ENCODE assay signal across 1 cellular context in the genomic region with DNA sequence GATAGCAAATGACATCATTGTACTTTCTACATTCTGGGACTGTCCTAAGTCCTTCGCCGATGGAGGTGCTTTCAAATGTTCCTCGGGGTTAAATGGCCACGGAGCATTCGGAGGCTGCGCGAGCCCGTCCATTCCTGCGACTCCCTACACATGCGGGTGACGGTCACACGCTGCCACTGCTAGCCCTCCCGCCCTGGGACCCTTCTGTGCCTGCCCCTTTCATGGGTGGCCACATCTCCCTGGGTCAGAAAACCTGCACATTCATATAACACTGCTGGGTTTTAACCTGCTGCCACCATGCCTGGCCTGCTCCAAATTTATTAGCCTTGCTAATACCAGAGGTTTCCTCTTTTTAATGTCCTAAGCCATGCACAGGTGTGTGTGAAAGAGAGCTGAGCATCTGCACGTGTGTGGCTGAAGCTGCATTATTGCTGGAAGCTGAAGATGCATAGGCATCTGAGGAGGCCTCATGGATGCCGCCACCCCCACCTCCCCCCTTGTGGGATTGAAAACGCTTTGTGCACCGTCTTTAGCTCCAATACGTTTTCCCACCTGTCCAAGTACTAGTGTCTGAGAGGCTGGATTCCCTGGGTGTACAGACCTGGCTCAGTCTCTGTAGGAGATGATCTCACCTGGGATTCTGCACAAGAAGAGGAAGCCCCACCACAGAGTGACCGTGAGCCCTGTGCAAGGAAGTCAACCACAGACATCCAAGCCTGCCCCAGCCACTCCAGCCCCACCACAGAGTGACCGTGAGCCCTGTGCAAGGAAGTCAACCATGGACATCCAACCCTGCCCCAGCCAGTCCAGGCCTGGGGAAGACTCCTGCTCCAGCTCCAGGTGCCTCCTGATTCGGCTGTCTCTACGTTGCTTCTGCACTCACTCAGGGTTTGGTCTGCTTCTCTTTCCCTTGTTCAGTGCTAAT.
TF ChIP-seq lines count a peak whose summit lies in the region.

No MANE protein-coding gene starts in this region.

TF ChIP-seq in SK-N-SH, 30 proteins besides CTCF, POLR2A, EP300 and RAD21:
- TF ChIP-seq RXRA (IDR thresholded peaks at IDR 0.05; ENCODE audit: borderline replicate concordance, low read depth) (no peak), TEAD4 (IDR thresholded peaks at IDR 0.05; ENCODE audit: borderline replicate concordance, insufficient read depth) (no peak), POLR2AphosphoS5 (IDR thresholded peaks at IDR 0.05; ENCODE audit: low read depth, low read length) (no peak), JUND (IDR thresholded peaks at IDR 0.05) (no peak), MXI1 (IDR thresholded peaks at IDR 0.05; ENCODE audit: low read depth, low read length) (no peak), SMC3 (IDR thresholded peaks at IDR 0.05; ENCODE audit: low read depth, low read length) (no peak), ELF1 (IDR thresholded peaks at IDR 0.05) (no peak), RCOR1 (IDR thresholded peaks at IDR 0.05; ENCODE audit: low read length) (no peak), MAX (IDR thresholded peaks at IDR 0.05; ENCODE audit: low read depth) (no peak), FOXM1 (IDR thresholded peaks at IDR 0.05; ENCODE audit: low read depth) (no peak), EZH2phosphoT487 (IDR thresholded peaks at IDR 0.05; ENCODE audit: borderline replicate concordance, low read depth) (no peak), FOSL2 (IDR thresholded peaks at IDR 0.05; ENCODE audit: borderline replicate concordance, low read depth) (no peak), ZBTB33 (IDR thresholded peaks at IDR 0.05; ENCODE audit: borderline replicate concordance, low read depth) (no peak), PBX3 (IDR thresholded peaks at IDR 0.05) (no peak), MEF2A (IDR thresholded peaks at IDR 0.05; ENCODE audit: borderline replicate concordance, low read depth) (no peak), CHD2 (IDR thresholded peaks at IDR 0.05; ENCODE audit: low read length, partially characterized antibody) (no peak), SIN3A (IDR thresholded peaks at IDR 0.05; ENCODE audit: borderline replicate concordance, low read depth, low read length) (no peak), GABPA (IDR thresholded peaks at IDR 0.05; ENCODE audit: low read depth) (no peak)
- TF ChIP-seq, protein P1, sequence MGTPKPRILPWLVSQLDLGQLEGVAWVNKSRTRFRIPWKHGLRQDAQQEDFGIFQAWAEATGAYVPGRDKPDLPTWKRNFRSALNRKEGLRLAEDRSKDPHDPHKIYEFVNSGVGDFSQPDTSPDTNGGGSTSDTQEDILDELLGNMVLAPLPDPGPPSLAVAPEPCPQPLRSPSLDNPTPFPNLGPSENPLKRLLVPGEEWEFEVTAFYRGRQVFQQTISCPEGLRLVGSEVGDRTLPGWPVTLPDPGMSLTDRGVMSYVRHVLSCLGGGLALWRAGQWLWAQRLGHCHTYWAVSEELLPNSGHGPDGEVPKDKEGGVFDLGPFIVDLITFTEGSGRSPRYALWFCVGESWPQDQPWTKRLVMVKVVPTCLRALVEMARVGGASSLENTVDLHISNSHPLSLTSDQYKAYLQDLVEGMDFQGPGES (IDR thresholded peaks at IDR 0.05; ENCODE audit: low read depth, low read length): no peak
TF ChIP-seq in SK-N-SH: peak in this region for 0.
